8 cellular contexts compared by ENCODE assay signal in genomic region chr3:15051531-15051930, GRCh38. TPM values are rescaled to one million over a fixed set of nuclear protein-coding genes. Genes with fewer than 3 reads are reported as not detected.
DNase-seq lines count a peak whose midpoint lies in the region; ATAC-seq and TF ChIP-seq lines count a peak whose summit lies in the region.

No MANE protein-coding gene starts in this region.

- H4K20me1 ChIP-seq in OCI-LY3 (ENCODE audit: insufficient read depth, low read length): peaks cover 18% of the 10 kb centered on the region

- TF ChIP-seq CTCF in CD14-positive monocyte (IDR thresholded peaks at IDR 0.05): peak; percentile 65
- TF ChIP-seq CTCF in OCI-LY3 (IDR thresholded peaks at IDR 0.05; ENCODE audit: low read depth, low read length): peak; percentile 76
- peak; percentile 60 for TF ChIP-seq CTCF in left ventricle myocardium inferior (IDR thresholded peaks at IDR 0.05; ENCODE audit: borderline replicate concordance)

- ATAC-seq in GM18517 (IDR thresholded peaks at IDR 0.05; ENCODE audit: unreplicated experiment) (peak; percentile 55), HG03025 (IDR thresholded peaks at IDR 0.05; ENCODE audit: low FRiP score, unreplicated experiment) (peak; percentile 38)

- H3K9me3 ChIP-seq in OCI-LY3 (ENCODE audit: insufficient read depth, low read length) (no peaks in the 10 kb centered on the region), left ventricle myocardium inferior (replicated peaks) (no peaks in the 10 kb centered on the region)

- no peaks in the 10 kb centered on the region for H3K27me3 ChIP-seq in OCI-LY3 (ENCODE audit: low read depth, low read length)
- no peaks in the 10 kb centered on the region for H3K27me3 ChIP-seq in left ventricle myocardium inferior (ENCODE audit: low read depth)

- no peak overlapping the region for H3K4me3 Mint-ChIP-seq in CD14-positive monocyte

- peaks cover 63% of the 10 kb centered on the region for H3K36me3 ChIP-seq in OCI-LY3 (replicated peaks; ENCODE audit: low read depth, low read length)
- peaks cover 79% of the 10 kb centered on the region for H3K36me3 ChIP-seq in left ventricle myocardium inferior

- no peak overlapping the region for H2AFZ ChIP-seq in OCI-LY3 (ENCODE audit: low read depth, low read length)

- intact Hi-C loops in CD14-positive monocyte (cut with micrococcal nuclease) (no loop called here), left ventricle myocardium inferior (cut with micrococcal nuclease) (no loop called here)

- H3K27me3 Mint-ChIP-seq in CD14-positive monocyte (ENCODE audit: low read depth in 3 of 3): no peaks in the 10 kb centered on the region

- peaks cover 80% of the 10 kb centered on the region for H3K79me2 ChIP-seq in OCI-LY3 (ENCODE audit: low read length)

- H3K4me1 Mint-ChIP-seq in CD14-positive monocyte: peaks cover 2% of the 10 kb centered on the region

- H3K4me3 ChIP-seq in OCI-LY3 (ENCODE audit: low read length) (no peak overlapping the region), left ventricle myocardium inferior (no peak overlapping the region)

- DNase-seq in CD14-positive monocyte (ENCODE audit: low spot score) (no peak), left ventricle myocardium inferior (no peak), inferior parietal cortex (ENCODE audit: extremely low spot score) (no peak)
- peak; percentile 77 for DNase-seq in activated effector memory CD4-positive, alpha-beta T cell treated with anti-CD3 and anti-CD28 coated beads, Interleukin-2, amount 50 U/mL, for 16 hours
- peak; percentile 43 to 44 for DNase-seq in stimulated activated CD4-positive, alpha-beta T cell treated with anti-CD3 and anti-CD28 coated beads, Interleukin-2, amount 100 ng/mL, for 24 hours

- peaks cover 67 to 80% of the 10 kb centered on the region in 2 donors for H3K36me3 Mint-ChIP-seq in CD14-positive monocyte

- H3K4me2 ChIP-seq in OCI-LY3 (ENCODE audit: low read length): no peak overlapping the region

- no peak overlapping the region for H3K9ac ChIP-seq in OCI-LY3 (ENCODE audit: low read length)

- H3K27ac Mint-ChIP-seq in CD14-positive monocyte: peak overlapping the region in 2 of 7 donors; percentile 69 to 70

- H3K4me1 ChIP-seq in OCI-LY3 (ENCODE audit: low read length) (peaks cover 37% of the 10 kb centered on the region), left ventricle myocardium inferior (peaks cover 40% of the 10 kb centered on the region)

- peak overlapping the region; percentile 85 for H3K27ac ChIP-seq in OCI-LY3 (ENCODE audit: low read length)
- no peak overlapping the region for H3K27ac ChIP-seq in left ventricle myocardium inferior (replicated peaks)

- peaks cover 0 to 2% (median 0%) of the 10 kb centered on the region in 7 donors for H3K9me3 Mint-ChIP-seq in CD14-positive monocyte

RNA-seq across cellular contexts. Expression of gene MRPS25, which starts 13.6 kb away (rescaled TPM):
- polyA plus RNA-seq in CD14-positive monocyte: 10 to 100 TPM; 23.7 to 24.6 TPM
- 98.6 TPM for total RNA-seq in left ventricle myocardium inferior

RNA-seq across cellular contexts. Expression of gene RBSN, which starts 47.4 kb away (rescaled TPM):
- polyA plus RNA-seq in CD14-positive monocyte: 10 to 100 TPM in 1 of 2 donors, 1 to 10 TPM in 1; 6.7 to 10.1 TPM
- 17.3 TPM for total RNA-seq in left ventricle myocardium inferior

Comparison
In these comparisons a context has a peak if more than half of its experiments do, and no peak if none do; other contexts are left out.
1. DNase-seq: peak in activated effector memory CD4-positive, alpha-beta T cell treated with anti-CD3 and anti-CD28 coated beads, Interleukin-2, amount 50 U/mL, for 16 hours (single experiment) and stimulated activated CD4-positive, alpha-beta T cell treated with anti-CD3 and anti-CD28 coated beads, Interleukin-2, amount 100 ng/mL, for 24 hours (2 of 2); none in CD14-positive monocyte (single experiment), left ventricle myocardium inferior (single experiment) and inferior parietal cortex (single experiment).
2. Peak in every context shown above with its lines, with median percentiles within 50 percentile points of each other: CTCF ChIP-seq.